ENCODE assay signal across 15 cellular contexts in genomic region chr20:57031867-57032355, GRCh38.
DNase-seq lines count a peak whose midpoint lies in the region; ATAC-seq, FAIRE-seq and TF ChIP-seq lines count a peak whose summit lies in the region.
"Had no signal": no experiment of that assay in that cellular context is flagged by ENCODE, and none has a peak within 500 bp of the region (broad histone marks: within the 10 kb centered on the region; RNA-seq: fewer than 3 reads in every experiment).

No MANE protein-coding gene starts in this region.

- DNase-seq in K562 (ENCODE audit: extremely low read depth in 1 of 4, low spot score in 3 of 4) (no peak), nephron progenitor cell (no peak), A172 (ENCODE audit: low spot score) (no peak), ascending aorta (ENCODE audit: low spot score in 2 of 2) (no peak)
- no peak for DNase-seq in activated CD8-positive, alpha-beta memory T cell treated with anti-CD3 and anti-CD28 coated beads for 24 hours
- DNase-seq: Caco-2, KG1, NCI-H1092 treated with DMSO at 0.1 percent for 48 hours, NCI-H187, NCI-H2171 treated with DMSO at 0.1 percent for 48 hours, NCI-H774 had no signal

- H2AFZ ChIP-seq in OCI-LY3 (ENCODE audit: low read depth, low read length) (no peak overlapping the region), K562 (ENCODE audit: low read depth, low read length) (no peak overlapping the region)

- H4K20me1 ChIP-seq in BLaER1 (no peaks in the 10 kb centered on the region), OCI-LY3 (ENCODE audit: insufficient read depth, low read length) (no peaks in the 10 kb centered on the region), K562 (replicated peaks; ENCODE audit: control insufficient read depth, insufficient read depth, low read length) (no peaks in the 10 kb centered on the region)

- FAIRE-seq in K562 (lab: Jason Lieb, UNC): peak; percentile 88

- TF ChIP-seq CTCF in OCI-LY3 (IDR thresholded peaks at IDR 0.05; ENCODE audit: low read depth, low read length) (no peak), K562 (IDR thresholded peaks at IDR 0.05 in 2 of 3, conservative IDR thresholded peaks at IDR 0.05 in 1 of 3; ENCODE audit: insufficient read depth in 2 of 3, low read depth in 1 of 3, low read length in 3 of 3) (no peak), nephron progenitor cell (IDR thresholded peaks at IDR 0.05) (no peak), ascending aorta (IDR thresholded peaks at IDR 0.05) (no peak)

- in situ Hi-C loops in K562 (cut with MboI): no loop called here

- H3K9me3 ChIP-seq in BLaER1: peaks cover 15% of the 10 kb centered on the region
- H3K9me3 ChIP-seq in OCI-LY3 (ENCODE audit: insufficient read depth, low read length): peaks cover 7% of the 10 kb centered on the region
- H3K9me3 ChIP-seq in K562 (replicated peaks; ENCODE audit: control insufficient read depth, insufficient read depth, low read depth, low read length): no peaks in the 10 kb centered on the region
- no peaks in the 10 kb centered on the region for H3K9me3 ChIP-seq in ascending aorta
- H3K9me3 ChIP-seq: Caco-2 had no signal

- no peak for TF ChIP-seq EP300 in K562 (IDR thresholded peaks at IDR 0.05; ENCODE audit: low read length)

- H3K9ac ChIP-seq in BLaER1: no peak overlapping the region
- H3K9ac ChIP-seq in OCI-LY3 (ENCODE audit: low read length): no peak overlapping the region
- no peak overlapping the region for H3K9ac ChIP-seq in K562 (ENCODE audit: insufficient read depth in 1 of 2, low read depth in 2 of 2, low read length in 2 of 2)

- no peaks in the 10 kb centered on the region for H3K9me1 ChIP-seq in K562 (ENCODE audit: control insufficient read depth, insufficient read depth, low read length)

- H3K4me2 ChIP-seq in BLaER1 (peak overlapping the region; percentile 81), OCI-LY3 (ENCODE audit: low read length) (peak overlapping the region; percentile 35), K562 (ENCODE audit: insufficient read depth, low read length) (no peak overlapping the region)
- H3K4me2 ChIP-seq: GM23338 had no signal

- peaks cover 20% of the 10 kb centered on the region for H3K27me3 ChIP-seq in BLaER1
- peaks cover 63% of the 10 kb centered on the region for H3K27me3 ChIP-seq in OCI-LY3 (ENCODE audit: low read depth, low read length)
- H3K27me3 ChIP-seq in K562 (ENCODE audit: control insufficient read depth in 2 of 2, insufficient read depth in 2 of 2, low read length in 2 of 2): peaks cover 3 to 28% of the 10 kb centered on the region in 2 experiments; a peak in 4 of 5 replicates
- no peaks in the 10 kb centered on the region for H3K27me3 ChIP-seq in ascending aorta

- POLR2A ChIA-PET in K562 (lab: Yijun Ruan, JAX): interaction anchor here (1.0 kb wide), 1 partner anchor 16 kb away, joined by 3 read pairs; no protein-coding TSS in a partner anchor

- BruUV-seq in K562 (replicated peaks; lab: Mats Ljungman, UMichigan): no TSS peak

- intact Hi-C loops in K562 (cut with micrococcal nuclease) (no loop called here), ascending aorta (cut with DNase I) (no loop called here)

- no peak for TF ChIP-seq POLR2A in K562 (conservative IDR thresholded peaks at IDR 0.05)

- peaks cover 74% of the 10 kb centered on the region for H3K4me1 Mint-ChIP-seq in nephron progenitor cell

- WGBS in K562 (ENCODE audit: insufficient coverage, low coverage, missing lambda C conversion rate): 0% methylated on average over 2 of the region's 2 CpGs

- peaks cover 15% of the 10 kb centered on the region for H3K27me3 Mint-ChIP-seq in nephron progenitor cell (ENCODE audit: low read depth, poor library complexity)

- no peak overlapping the region for H3K4me3 ChIP-seq in BLaER1
- no peak overlapping the region for H3K4me3 ChIP-seq in OCI-LY3 (ENCODE audit: low read length)
- H3K4me3 ChIP-seq in K562: no peak overlapping the region
- no peak overlapping the region for H3K4me3 ChIP-seq in ascending aorta
- H3K4me3 ChIP-seq: GM23338 had no signal

- no peak overlapping the region for H3K4me3 Mint-ChIP-seq in nephron progenitor cell
- H3K4me3 Mint-ChIP-seq: GM23338 had no signal

- H3K79me2 ChIP-seq in OCI-LY3 (ENCODE audit: low read length): no peaks in the 10 kb centered on the region
- H3K79me2 ChIP-seq in K562 (ENCODE audit: control insufficient read depth, insufficient read depth, low read length): no peaks in the 10 kb centered on the region

- ATAC-seq in K562 (no peak), GM19463 (IDR thresholded peaks at IDR 0.05; ENCODE audit: unreplicated experiment) (no peak)
- ATAC-seq: GM23338 had no signal

- no peaks in the 10 kb centered on the region for H3K36me3 Mint-ChIP-seq in nephron progenitor cell (ENCODE audit: low read depth)

- H3K4me1 ChIP-seq in BLaER1 (peaks cover 37% of the 10 kb centered on the region), OCI-LY3 (ENCODE audit: low read length) (peaks cover 12% of the 10 kb centered on the region), K562 (replicated peaks in 1 of 2; ENCODE audit: control insufficient read depth in 2 of 2, insufficient read depth in 2 of 2, low read length in 2 of 2) (no peaks in the 10 kb centered on the region), ascending aorta (no peaks in the 10 kb centered on the region)
- H3K4me1 ChIP-seq: Caco-2 had no signal

- no peaks in the 10 kb centered on the region for H3K36me3 ChIP-seq in BLaER1
- H3K36me3 ChIP-seq in OCI-LY3 (replicated peaks; ENCODE audit: low read depth, low read length): peaks cover 6% of the 10 kb centered on the region
- no peaks in the 10 kb centered on the region for H3K36me3 ChIP-seq in K562 (ENCODE audit: control insufficient read depth, insufficient read depth, low read length)
- H3K36me3 ChIP-seq in ascending aorta: no peaks in the 10 kb centered on the region

- CTCF ChIA-PET in K562 (lab: Yijun Ruan, JAX; ENCODE audit: low intra/inter-chr PET ratio): no interaction called here

- no peak for TF ChIP-seq RAD21 in K562 (CRISPR knock-in tag; conservative IDR thresholded peaks at IDR 0.05 in 1 of 2, IDR thresholded peaks at IDR 0.05 in 1 of 2)

- H3K27ac ChIP-seq in BLaER1: no peak overlapping the region
- H3K27ac ChIP-seq in OCI-LY3 (ENCODE audit: low read length): no peak overlapping the region
- no peak overlapping the region for H3K27ac ChIP-seq in K562 (ENCODE audit: extremely low read depth, low read depth, low read length)
- H3K27ac ChIP-seq in ascending aorta: no peak overlapping the region

- peak overlapping the region; percentile 70 for H3K27ac Mint-ChIP-seq in nephron progenitor cell
- H3K27ac Mint-ChIP-seq: GM23338 had no signal

- H3K9me3 Mint-ChIP-seq in nephron progenitor cell: peaks cover 9% of the 10 kb centered on the region
- H3K9me3 Mint-ChIP-seq: GM23338 had no signal

TF ChIP-seq in K562, 482 proteins besides CTCF, POLR2A, EP300 and RAD21:
- TF ChIP-seq NR1H2 (CRISPR knock-in tag; IDR thresholded peaks at IDR 0.05) (no peak), TAF7 (tag; IDR thresholded peaks at IDR 0.05) (no peak), SAFB2 (IDR thresholded peaks at IDR 0.05; ENCODE audit: borderline replicate concordance, low read depth, low read length, severe bottlenecking) (no peak), LCOR (CRISPR knock-in tag; IDR thresholded peaks at IDR 0.05) (no peak), ELF2 (CRISPR knock-in tag; IDR thresholded peaks at IDR 0.05) (no peak), ELK3 (CRISPR knock-in tag; IDR thresholded peaks at IDR 0.05) (no peak), SP1 (CRISPR knock-in tag; IDR thresholded peaks at IDR 0.05) (no peak), EWSR1 (IDR thresholded peaks at IDR 0.05; ENCODE audit: borderline replicate concordance, low read depth, partially characterized antibody) (no peak)
